9 cellular contexts compared by ENCODE assay signal in genomic region chr17:66275651-66276050, GRCh38. TPM values are rescaled to one million over a fixed set of nuclear protein-coding genes. Genes with fewer than 3 reads are reported as not detected.
DNase-seq lines count a peak whose midpoint lies in the region; FAIRE-seq and TF ChIP-seq lines count a peak whose summit lies in the region.
"Had no signal": no experiment of that assay in that cellular context is flagged by ENCODE, and none has a peak within 500 bp of the region (broad histone marks: within the 10 kb centered on the region; RNA-seq: fewer than 3 reads in every experiment).

No MANE protein-coding gene starts in this region.

- H3K36me3 ChIP-seq in bronchial epithelial cell (ENCODE audit: control insufficient read depth, insufficient read depth, low read length): no peaks in the 10 kb centered on the region
- H3K36me3 ChIP-seq in Karpas-422 (ENCODE audit: insufficient read depth, low read length): no peaks in the 10 kb centered on the region
- no peaks in the 10 kb centered on the region for H3K36me3 ChIP-seq in thyroid gland

- intact Hi-C loops in head of caudate nucleus (cut with DNase I) (no loop called here), thyroid gland (cut with DNase I) (no loop called here)

- H3K27me3 ChIP-seq in bronchial epithelial cell (ENCODE audit: control insufficient read depth, insufficient read depth, low read length) (no peaks in the 10 kb centered on the region), Karpas-422 (ENCODE audit: low read length) (no peaks in the 10 kb centered on the region), thyroid gland (no peaks in the 10 kb centered on the region)

- H3K4me2 ChIP-seq in Karpas-422 (ENCODE audit: low read depth, low read length, poor library complexity, severe bottlenecking): no peak overlapping the region

- H3K4me1 Mint-ChIP-seq in osteocyte (ENCODE audit: unreplicated experiment): peaks cover 41% of the 10 kb centered on the region

- H3K4me1 ChIP-seq in Karpas-422 (ENCODE audit: low read length): no peaks in the 10 kb centered on the region
- H3K4me1 ChIP-seq in thyroid gland: peaks cover 0 to 13% of the 10 kb centered on the region in 2 donors

- H3K9ac ChIP-seq in Karpas-422 (ENCODE audit: low read length): no peak overlapping the region

- peak overlapping the region; percentile 87 for H3K27ac Mint-ChIP-seq in osteocyte (ENCODE audit: unreplicated experiment)
- H3K27ac Mint-ChIP-seq: activated T-helper 2 cell treated with anti-CD3 and anti-CD28 coated beads, Interferon-gamma antibody, Interleukin-2, Interleukin-4, amounts not matched to agents 10 μg/mL and 5 μg/mL and 100 μg/mL, durations not matched to agents 14 hours and 24 hours and 36 hours had no signal

- no peak for TF ChIP-seq POLR2A in thyroid gland (IDR thresholded peaks at IDR 0.05)

- no peak overlapping the region for H2AFZ ChIP-seq in Karpas-422 (ENCODE audit: low read length)

- H3K9me3 Mint-ChIP-seq in osteocyte (ENCODE audit: unreplicated experiment): peaks cover 5% of the 10 kb centered on the region
- H3K9me3 Mint-ChIP-seq: activated T-helper 2 cell treated with anti-CD3 and anti-CD28 coated beads, Interferon-gamma antibody, Interleukin-2, Interleukin-4, amounts not matched to agents 10 μg/mL and 5 μg/mL and 100 μg/mL, durations not matched to agents 14 hours and 24 hours and 36 hours had no signal

- peaks cover 5% of the 10 kb centered on the region; the same call in 1 of the 2 replicates for H3K9me3 ChIP-seq in Karpas-422 (ENCODE audit: low read length)
- H3K9me3 ChIP-seq in thyroid gland: no peaks in the 10 kb centered on the region

- H3K36me3 Mint-ChIP-seq in osteocyte (ENCODE audit: unreplicated experiment): no peaks in the 10 kb centered on the region

- 82 to 93% methylated on average over 6 of the region's 6 CpGs for WGBS in thyroid gland, 2 donors

- TF ChIP-seq CTCF in LNCaP clone FGC (IDR thresholded peaks at IDR 0.05; ENCODE audit: control insufficient read depth, extremely low read depth, insufficient read depth) (no peak), bronchial epithelial cell (IDR thresholded peaks at IDR 0.05; ENCODE audit: insufficient read depth, low read length, severe bottlenecking) (no peak), osteocyte (IDR thresholded peaks at IDR 0.05) (no peak), thyroid gland (IDR thresholded peaks at IDR 0.05) (no peak)

- H3K9me2 ChIP-seq in Karpas-422 (replicated peaks; ENCODE audit: insufficient read depth, low read length): no peaks in the 10 kb centered on the region

- H3K79me2 ChIP-seq in Karpas-422 (ENCODE audit: low read length): no peaks in the 10 kb centered on the region

- H3K27ac ChIP-seq in Karpas-422 (ENCODE audit: low read length) (no peak overlapping the region), thyroid gland (no peak overlapping the region)

- H3K4me3 ChIP-seq in LNCaP clone FGC (ENCODE audit: low read depth, low read length): no peak overlapping the region
- no peak overlapping the region for H3K4me3 ChIP-seq in bronchial epithelial cell (ENCODE audit: low read depth, low read length)
- no peak overlapping the region for H3K4me3 ChIP-seq in Karpas-422 (ENCODE audit: low read length)
- no peak overlapping the region for H3K4me3 ChIP-seq in thyroid gland (replicated peaks in 1 of 3)

- peak; percentile 83 for FAIRE-seq in bronchial epithelial cell (lab: Jason Lieb, UNC)

- no peak overlapping the region for H3K4me3 Mint-ChIP-seq in osteocyte (ENCODE audit: unreplicated experiment)

- DNase-seq in Daoy (ENCODE audit: low read depth) (peak; percentile 98), LNCaP clone FGC (ENCODE audit: low read depth) (peak; percentile 82), bronchial epithelial cell (ENCODE audit: low read depth) (peak; percentile 99), osteocyte (ENCODE audit: extremely low spot score, unreplicated experiment) (no peak), head of caudate nucleus (no peak), Karpas-422 (no peak), thyroid gland (no peak)
- no peak for DNase-seq in NK-92 treated with Interleukin-12 subunit alpha and Interleukin-12 subunit beta, amount 100 ng/mL, for 24 hours (lab: John Stamatoyannopoulos, UW)

- H4K20me1 ChIP-seq in Karpas-422 (ENCODE audit: insufficient read depth, low read depth, low read length): no peaks in the 10 kb centered on the region

- no peaks in the 10 kb centered on the region for H3K27me3 Mint-ChIP-seq in osteocyte (ENCODE audit: unreplicated experiment)

RNA-seq across cellular contexts. Expression of gene PRKCA, which starts 26.8 kb away (rescaled TPM):
- 17.6 and 21.8 TPM in 2 replicates for total RNA-seq in Daoy (2014; rRNA removed; shearing (Covaris generic))
- total RNA-seq in bronchial epithelial cell: 3.1 and 4.7 TPM in 2 replicates
- total RNA-seq in osteocyte: 80.1 and 82.9 TPM in 2 replicates
- total RNA-seq in Karpas-422 (2014; rRNA removed; shearing (Covaris generic); ENCODE audit: low replicate concordance): 4.3 and 4.4 TPM in 2 replicates
- total RNA-seq in thyroid gland: 10 to 100 TPM in 3 of 4 donors, 1 to 10 TPM in 1; 6.7 to 24.2 (median 15.3) TPM

RNA-seq across cellular contexts. Expression of gene APOH, which starts 46.4 kb away (rescaled TPM):
- not detected in 2 replicates for total RNA-seq in Daoy (2014; rRNA removed; shearing (Covaris generic))
- total RNA-seq in bronchial epithelial cell (under 0.01 TPM in 1 of 2 replicates, not detected in the other), osteocyte (not detected in 2 replicates), thyroid gland (not detected)
- not detected in 2 replicates for total RNA-seq in Karpas-422 (2014; rRNA removed; shearing (Covaris generic); ENCODE audit: low replicate concordance)
- total RNA-seq: activated T-helper 2 cell treated with anti-CD3 and anti-CD28 coated beads, Interferon-gamma antibody, Interleukin-2, Interleukin-4, amounts not matched to agents 10 μg/mL and 5 μg/mL and 100 μg/mL, durations not matched to agents 14 hours and 24 hours and 36 hours had no signal

Comparison
In these comparisons a context has a peak if more than half of its experiments do, and no peak if none do; other contexts are left out.
1. DNase-seq: peak in Daoy (single experiment), LNCaP clone FGC (single experiment) and bronchial epithelial cell (single experiment); none in osteocyte (single experiment), head of caudate nucleus (0 of 42), NK-92 treated with Interleukin-12 subunit alpha and Interleukin-12 subunit beta, amount 100 ng/mL, for 24 hours (single experiment), Karpas-422 (single experiment) and thyroid gland (0 of 2).